9 cellular contexts compared by ENCODE assay signal in the genomic region with DNA sequence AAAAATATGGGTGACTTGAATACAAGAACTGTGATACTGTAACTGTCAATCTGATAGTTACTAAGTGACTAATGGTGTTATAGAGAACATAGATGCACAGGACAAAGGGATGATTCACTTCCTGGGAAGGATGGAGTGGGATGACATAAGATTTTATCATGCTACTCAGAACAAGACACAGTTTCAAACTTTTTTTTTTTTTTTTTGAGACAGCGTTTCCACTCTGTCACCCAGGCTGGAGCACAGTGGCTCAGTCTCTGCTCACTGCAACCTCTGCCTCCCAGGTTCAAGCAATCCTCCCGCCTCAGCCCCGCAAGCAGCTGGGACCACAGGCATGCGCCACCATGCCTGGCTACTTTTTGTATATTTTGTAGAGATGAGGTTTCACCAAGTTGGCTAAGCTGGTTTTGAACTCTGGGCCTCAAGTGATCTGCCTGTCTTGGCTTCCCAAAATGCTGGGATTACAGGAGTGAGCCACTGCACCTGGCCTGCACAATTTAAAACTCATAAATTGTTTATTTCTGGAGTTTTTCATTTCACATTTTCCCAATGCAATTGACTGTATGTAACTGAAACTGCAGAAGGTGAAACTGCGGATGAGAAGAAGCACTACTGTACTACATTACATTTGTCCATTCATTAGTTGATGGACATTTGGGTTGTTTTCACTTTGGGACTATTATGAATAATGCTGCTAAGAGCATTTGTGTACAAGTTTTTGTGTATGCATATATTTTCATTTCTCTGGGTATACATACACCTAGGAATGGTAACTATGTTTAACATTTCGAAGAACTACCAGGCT.
DNase-seq lines count a peak whose midpoint lies in the region; ATAC-seq and TF ChIP-seq lines count a peak whose summit lies in the region.
"Had no signal": no experiment of that assay in that cellular context is flagged by ENCODE, and none has a peak within 500 bp of the region (broad histone marks: within the 10 kb centered on the region; RNA-seq: fewer than 3 reads in every experiment).

No MANE protein-coding gene starts in this region.

- peak; percentile 94 for ATAC-seq in SK-N-SH treated with all-trans-retinoic acid at 6 μM for 48 hours
- no peak for ATAC-seq in central memory CD8-positive, alpha-beta T cell (replicated peaks; ENCODE audit: extremely low read depth, poor library complexity, severe bottlenecking)
- ATAC-seq in HG03159 (IDR thresholded peaks at IDR 0.05; ENCODE audit: unreplicated experiment): no peak
- ATAC-seq in HG03378 (IDR thresholded peaks at IDR 0.05; ENCODE audit: unreplicated experiment): no peak

- peaks cover 5% of the 10 kb centered on the region for H3K9me3 Mint-ChIP-seq in central memory CD8-positive, alpha-beta T cell

- H3K27me3 Mint-ChIP-seq in central memory CD8-positive, alpha-beta T cell: no peaks in the 10 kb centered on the region

- H3K27ac Mint-ChIP-seq in central memory CD8-positive, alpha-beta T cell (ENCODE audit: low read depth): no peak overlapping the region

- peaks cover 3% of the 10 kb centered on the region for H3K36me3 Mint-ChIP-seq in central memory CD8-positive, alpha-beta T cell (ENCODE audit: insufficient read depth)

- H3K4me3 Mint-ChIP-seq in central memory CD8-positive, alpha-beta T cell: peak overlapping the region; percentile 36

- DNase-seq in GM04504 (ENCODE audit: low read depth) (peak; percentile 42), cerebellar cortex (ENCODE audit: low spot score) (no peak), NCI-H2029 treated with DMSO at 0.1 percent for 48 hours (lab: John Stamatoyannopoulos, UW) (no peak)
- no peak for DNase-seq in central memory CD8-positive, alpha-beta T cell (ENCODE audit: low spot score in 2 of 2)
- peak; percentile 39 to 62 for DNase-seq in stimulated activated CD4-positive, alpha-beta T cell treated with anti-CD3 and anti-CD28 coated beads, Interleukin-15, amount 100 ng/mL, for 48 hours (ENCODE audit: low read depth in 2 of 2)
- DNase-seq: RPMI8226 had no signal

- H3K4me1 Mint-ChIP-seq in central memory CD8-positive, alpha-beta T cell: peaks cover 39% of the 10 kb centered on the region

TF ChIP-seq in SK-N-SH treated with all-trans-retinoic acid at 6 μM for 48 hours, 23 proteins besides CTCF, POLR2A, EP300 and RAD21:
- peak; percentile 87 for TF ChIP-seq ISL1 (CRISPR knock-in tag; IDR thresholded peaks at IDR 0.05)
- no peak for TF ChIP-seq ESRRG (CRISPR knock-in tag; IDR thresholded peaks at IDR 0.05)
TF ChIP-seq in SK-N-SH treated with all-trans-retinoic acid at 6 μM for 48 hours: peak in this region for 1.

Comparison
In these comparisons a context has a peak if more than half of its experiments do, and no peak if none do; other contexts are left out.
1. DNase-seq: peak in GM04504 (single experiment) and stimulated activated CD4-positive, alpha-beta T cell treated with anti-CD3 and anti-CD28 coated beads, Interleukin-15, amount 100 ng/mL, for 48 hours (2 of 2); none in central memory CD8-positive, alpha-beta T cell (0 of 2), cerebellar cortex (single experiment) and NCI-H2029 treated with DMSO at 0.1 percent for 48 hours (single experiment).